ENCODE assay signal across 1 cellular context in genomic region chr7:28958235-28958945, GRCh38.
TF ChIP-seq lines count a peak whose summit lies in the region.

TRIL (minus strand) TSS chr7:28958330; CDS start chr7:28958046, 284 bp downstream.

TF ChIP-seq in HepG2, 621 proteins besides CTCF, POLR2A, EP300 and RAD21 (continued from another document):
- TF ChIP-seq ZBTB33 (CRISPR knock-in tag; IDR thresholded peaks at IDR 0.05), result peak; percentile 32; the same call in 1 of the 2 replicates
